Comparison of ENCODE assay signal across 1 cellular context in the genomic region with DNA sequence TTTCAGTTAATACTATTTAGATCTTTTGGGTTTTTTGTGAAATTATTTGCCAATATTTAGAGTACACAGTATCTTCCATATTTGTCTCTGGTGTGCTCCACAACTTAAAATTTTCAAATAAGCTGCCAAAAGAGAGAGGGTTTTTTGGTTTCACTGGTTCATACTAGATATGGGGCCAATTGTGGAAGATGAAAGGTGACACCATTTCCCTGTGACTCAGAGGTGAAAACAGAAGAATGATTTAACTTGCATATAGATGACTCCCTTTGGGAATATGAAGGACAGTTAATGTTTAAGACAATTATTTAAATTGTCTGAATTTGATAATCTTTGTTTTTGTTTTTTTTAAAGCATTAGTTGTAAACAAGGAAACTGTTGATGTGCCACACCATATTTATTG.
TF ChIP-seq lines count a peak whose summit lies in the region.

No MANE protein-coding gene starts in this region.

TF ChIP-seq in HCT116, 20 proteins besides CTCF, POLR2A, EP300 and RAD21:
- TF ChIP-seq REST (IDR thresholded peaks at IDR 0.05; ENCODE audit: low read depth) (no peak), POLR2AphosphoS5 (IDR thresholded peaks at IDR 0.05; ENCODE audit: low read depth, low read length) (no peak), ZFX (IDR thresholded peaks at IDR 0.05) (no peak), JUND (IDR thresholded peaks at IDR 0.05) (no peak; the same call in 1 of the 2 replicates), EZH2 (IDR thresholded peaks at IDR 0.05) (no peak), SIN3A (IDR thresholded peaks at IDR 0.05; ENCODE audit: low read depth) (no peak), YY1 (IDR thresholded peaks at IDR 0.05; ENCODE audit: extremely low read depth, insufficient replicate concordance, low read depth, low read length) (no peak), SP1 (IDR thresholded peaks at IDR 0.05; ENCODE audit: low read depth) (no peak), ATF3 (IDR thresholded peaks at IDR 0.05) (no peak), TCF7L2 (IDR thresholded peaks at IDR 0.05; ENCODE audit: borderline replicate concordance, extremely low read depth, insufficient read depth, insufficient read length) (no peak), ZBTB33 (IDR thresholded peaks at IDR 0.05; ENCODE audit: extremely low read depth, insufficient replicate concordance, low read length) (no peak), ZNF274 (IDR thresholded peaks at IDR 0.05; ENCODE audit: low read depth, low read length) (no peak), SRF (IDR thresholded peaks at IDR 0.05; ENCODE audit: low read depth) (no peak), EGR1 (IDR thresholded peaks at IDR 0.05; ENCODE audit: low read depth) (no peak), ELF1 (IDR thresholded peaks at IDR 0.05; ENCODE audit: borderline replicate concordance, low read depth) (no peak), EZH2phosphoT487 (IDR thresholded peaks at IDR 0.05; ENCODE audit: borderline replicate concordance) (no peak), CBX3 (IDR thresholded peaks at IDR 0.05; ENCODE audit: low read depth) (no peak), FOSL1 (IDR thresholded peaks at IDR 0.05; ENCODE audit: low read depth) (no peak)
- TF ChIP-seq, protein P1, sequence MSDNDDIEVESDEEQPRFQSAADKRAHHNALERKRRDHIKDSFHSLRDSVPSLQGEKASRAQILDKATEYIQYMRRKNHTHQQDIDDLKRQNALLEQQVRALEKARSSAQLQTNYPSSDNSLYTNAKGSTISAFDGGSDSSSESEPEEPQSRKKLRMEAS (IDR thresholded peaks at IDR 0.05) = no peak
